ENCODE assay signal across 30 cellular contexts in genomic region chr5:112415552-112415951, GRCh38.
"Had no signal": no experiment of that assay in that cellular context is flagged by ENCODE, and none has a peak within 500 bp of the region (broad histone marks: within the 10 kb centered on the region; RNA-seq: fewer than 3 reads in every experiment).

No MANE protein-coding gene starts in this region.

- H3K36me3 ChIP-seq: ascending aorta, brain microvascular endothelial cell, esophagus muscularis mucosa, gastrocnemius medialis, WERI-Rb-1 had no signal

- FAIRE-seq: bronchial epithelial cell had no signal

- H3K4me3 ChIP-seq: ascending aorta, coronary artery, dorsolateral prefrontal cortex, esophagus muscularis mucosa, gastrocnemius medialis had no signal

- H3K36me3 Mint-ChIP-seq: activated naive CD4-positive, alpha-beta T cell treated with anti-CD3 and anti-CD28 coated beads, Interleukin-2, amount 10 ng/mL, durations not matched to agents 7 days and 5 days; activated naive CD4-positive, alpha-beta T cell treated with anti-CD3 and anti-CD28 coated beads, Interleukin-2, amount 50 U/mL, for 72 hours; activated naive CD8-positive, alpha-beta T cell treated with anti-CD3 and anti-CD28 coated beads, Interleukin-2, amount 10 ng/mL, durations not matched to agents 7 days and 5 days had no signal

- H3K27ac ChIP-seq: ascending aorta, brain microvascular endothelial cell, coronary artery, dorsolateral prefrontal cortex, esophagus muscularis mucosa, foreskin keratinocyte, gastrocnemius medialis, WERI-Rb-1 had no signal

- H3K27ac Mint-ChIP-seq: activated B cell treated with CpG ODN at 0.5 μM for 24 hours; activated CD8-positive, alpha-beta T cell treated with anti-CD3 and anti-CD28 coated beads for 36 hours; activated naive CD4-positive, alpha-beta T cell treated with anti-CD3 and anti-CD28 coated beads, Interleukin-2, amount 10 ng/mL, durations not matched to agents 7 days and 5 days; activated naive CD4-positive, alpha-beta T cell treated with anti-CD3 and anti-CD28 coated beads, Interleukin-2, amount 50 U/mL, for 72 hours; activated naive CD8-positive, alpha-beta T cell treated with anti-CD3 and anti-CD28 coated beads, Interleukin-2, amount 10 ng/mL, durations not matched to agents 7 days and 5 days; activated T-cell treated with anti-CD3 and anti-CD28 coated beads, Interleukin-2, amount 50 U/mL, for 72 hours; dendritic cell treated with granulocyte-macrophage colony-stimulating factor and Interleukin-4, amounts not matched to agents 40 ng/mL and 50 ng/mL, for 4 days; T-helper 17 cell; T-helper 2 cell treated with Interferon-gamma antibody and Interleukin-4, amounts not matched to agents 5 μg/mL and 100 μg/mL, for 36 hours had no signal

- H3K4me1 ChIP-seq: gastrocnemius medialis had no signal

- H3K4me3 Mint-ChIP-seq: activated B cell treated with CpG ODN at 0.5 μM for 24 hours; activated CD8-positive, alpha-beta T cell treated with anti-CD3 and anti-CD28 coated beads for 36 hours; activated naive CD4-positive, alpha-beta T cell treated with anti-CD3 and anti-CD28 coated beads, Interleukin-2, amount 10 ng/mL, durations not matched to agents 7 days and 5 days; activated naive CD8-positive, alpha-beta T cell treated with anti-CD3 and anti-CD28 coated beads, Interleukin-2, amount 10 ng/mL, durations not matched to agents 7 days and 5 days; activated T-cell treated with anti-CD3 and anti-CD28 coated beads, Interleukin-2, amount 50 U/mL, for 72 hours; central memory CD8-positive, alpha-beta T cell; dendritic cell treated with granulocyte-macrophage colony-stimulating factor and Interleukin-4, amounts not matched to agents 40 ng/mL and 50 ng/mL, for 4 days; T-helper 17 cell; T-helper 2 cell treated with Interferon-gamma antibody and Interleukin-4, amounts not matched to agents 5 μg/mL and 100 μg/mL, for 36 hours had no signal

- ATAC-seq: activated CD4-positive, CD25-positive, alpha-beta regulatory T cell treated with anti-CD3 and anti-CD28 coated beads, Interleukin-2, amount 50 U/mL, for 24 hours; activated CD8-positive, alpha-beta T cell treated with anti-CD3 and anti-CD28 coated beads for 36 hours; activated naive CD4-positive, alpha-beta T cell treated with anti-CD3 and anti-CD28 coated beads, Interleukin-2, amount 50 U/mL, for 72 hours; activated T-cell treated with anti-CD3 and anti-CD28 coated beads, Interleukin-2, amount 50 U/mL, for 72 hours; foreskin keratinocyte; gastrocnemius medialis; T-helper 17 cell had no signal

- H3K9me3 Mint-ChIP-seq: activated B cell treated with CpG ODN at 0.5 μM for 24 hours; activated CD8-positive, alpha-beta T cell treated with anti-CD3 and anti-CD28 coated beads for 36 hours; activated naive CD4-positive, alpha-beta T cell treated with anti-CD3 and anti-CD28 coated beads, Interleukin-2, amount 10 ng/mL, durations not matched to agents 7 days and 5 days; activated naive CD4-positive, alpha-beta T cell treated with anti-CD3 and anti-CD28 coated beads, Interleukin-2, amount 50 U/mL, for 72 hours; activated naive CD8-positive, alpha-beta T cell treated with anti-CD3 and anti-CD28 coated beads, Interleukin-2, amount 10 ng/mL, durations not matched to agents 7 days and 5 days; activated T-cell treated with anti-CD3 and anti-CD28 coated beads, Interleukin-2, amount 50 U/mL, for 72 hours; central memory CD8-positive, alpha-beta T cell; dendritic cell treated with granulocyte-macrophage colony-stimulating factor and Interleukin-4, amounts not matched to agents 40 ng/mL and 50 ng/mL, for 4 days; T-helper 2 cell treated with Interferon-gamma antibody and Interleukin-4, amounts not matched to agents 5 μg/mL and 100 μg/mL, for 36 hours had no signal

- H3K27me3 ChIP-seq: ascending aorta, esophagus muscularis mucosa, foreskin keratinocyte had no signal

- H3K9me3 ChIP-seq: ascending aorta, esophagus muscularis mucosa, gastrocnemius medialis had no signal

- DNase-seq: activated B cell treated with CpG ODN at 0.5 μM for 24 hours; activated CD4-positive, alpha-beta T cell treated with anti-CD3 and anti-CD28 coated beads for 48 hours; activated CD4-positive, alpha-beta T cell treated with anti-CD3 and anti-CD28 coated beads, Interleukin-2, amount 50 U/mL, for 1 hour; activated CD4-positive, alpha-beta T cell treated with anti-CD3 and anti-CD28 coated beads, Interleukin-2, amount 50 U/mL, for 48 hours; activated CD8-positive, alpha-beta memory T cell treated with anti-CD3 and anti-CD28 coated beads for 24 hours; activated CD8-positive, alpha-beta T cell treated with anti-CD3 and anti-CD28 coated beads for 36 hours; activated gamma-delta T cell; activated naive CD4-positive, alpha-beta T cell; activated naive CD4-positive, alpha-beta T cell treated with anti-CD3 and anti-CD28 coated beads, Interleukin-2, amount 10 ng/mL, durations not matched to agents 7 days and 5 days; activated naive CD8-positive, alpha-beta T cell treated with anti-CD3 and anti-CD28 coated beads, Interleukin-2, amount 10 ng/mL, durations not matched to agents 7 days and 5 days; activated T-cell treated with anti-CD3 and anti-CD28 coated beads, Interleukin-2, amount 50 U/mL, for 72 hours; brain microvascular endothelial cell; dorsolateral prefrontal cortex; effector memory CD4-positive, alpha-beta T cell; erythroblast; foreskin keratinocyte; gastrocnemius medialis; T-helper 1 cell; T-helper 17 cell; T1000; WERI-Rb-1 had no signal
